8 cellular contexts compared by ENCODE assay signal in genomic region chr1:39574646-39575045, GRCh38. TPM values are rescaled to one million over a fixed set of nuclear protein-coding genes. Genes with fewer than 3 reads are reported as not detected.
DNase-seq lines count a peak whose midpoint lies in the region; ATAC-seq and TF ChIP-seq lines count a peak whose summit lies in the region.

No MANE protein-coding gene starts in this region.

- WGBS in mesendoderm (ENCODE audit: extremely low coverage, insufficient coverage, low lambda C conversion rate): no CpG with 5 or more reads among the region's 5 CpGs

- DNase-seq in ELF-1 (ENCODE audit: low read depth, low spot score) (peak; percentile 30), NCI-H510A treated with DMSO at 0.1 percent for 48 hours (lab: John Stamatoyannopoulos, UW) (peak; percentile 96), coronary artery (ENCODE audit: low spot score) (no peak), mesendoderm (peak; percentile 31), occipital lobe (lab: John Stamatoyannopoulos, UW) (no peak)
- DNase-seq in effector CD8-positive, alpha-beta T cell (lab: John Stamatoyannopoulos, UW): no peak
- DNase-seq in activated CD4-positive, CD25-positive, alpha-beta regulatory T cell treated with anti-CD3 and anti-CD28 coated beads, Interleukin-2, amount 50 U/mL, for 72 hours: no peak

- no peak overlapping the region for H2BK5ac ChIP-seq in mesendoderm (ENCODE audit: low read length)

- peak overlapping the region; percentile 84 for H3K9ac ChIP-seq in mesendoderm (ENCODE audit: low read length)

- no peak overlapping the region for H2AK5ac ChIP-seq in mesendoderm (ENCODE audit: low read length)

- no peak overlapping the region for H4K8ac ChIP-seq in mesendoderm (ENCODE audit: low read depth, low read length)

- H3K4me1 ChIP-seq in mesendoderm (ENCODE audit: control insufficient read depth, low read depth, low read length): peaks cover 4% of the 10 kb centered on the region

- H3K4me3 ChIP-seq in coronary artery (peak overlapping the region; percentile 93), mesendoderm (ENCODE audit: low read length) (peak overlapping the region; percentile 76)

- peak overlapping the region; percentile 66 for H3K4me2 ChIP-seq in mesendoderm (ENCODE audit: low read length)

- H2BK120ac ChIP-seq in mesendoderm (ENCODE audit: low read depth, low read length): no peak overlapping the region

- H3K27ac ChIP-seq in coronary artery (peak overlapping the region in 1 of 2 donors; percentile 74), mesendoderm (ENCODE audit: low read depth, low read length) (no peak overlapping the region)

- peaks cover 57% of the 10 kb centered on the region for H3K79me2 ChIP-seq in mesendoderm (ENCODE audit: control insufficient read depth, insufficient read depth, low read length)

- H4K5ac ChIP-seq in mesendoderm (ENCODE audit: low read length): no peak overlapping the region

- H3K79me1 ChIP-seq in mesendoderm (ENCODE audit: low read length): peaks cover 22% of the 10 kb centered on the region

- H3K4ac ChIP-seq in mesendoderm (ENCODE audit: low read depth, low read length): no peak overlapping the region

- H2BK15ac ChIP-seq in mesendoderm (replicated peaks; ENCODE audit: low read depth): no peak overlapping the region

- no peak overlapping the region for H3K18ac ChIP-seq in mesendoderm (ENCODE audit: low read length)

- H3K56ac ChIP-seq in mesendoderm (ENCODE audit: low read length): peak overlapping the region; percentile 93

- H3K27me3 ChIP-seq in mesendoderm (ENCODE audit: insufficient read depth, low read length, poor library complexity): no peaks in the 10 kb centered on the region

- TF ChIP-seq CTCF in coronary artery (IDR thresholded peaks at IDR 0.05): no peak

- H3K36me3 ChIP-seq in mesendoderm (ENCODE audit: control insufficient read depth, insufficient read depth, low read length): peaks cover 17% of the 10 kb centered on the region

- ATAC-seq in GM19023 (IDR thresholded peaks at IDR 0.05; ENCODE audit: unreplicated experiment): no peak

- no peak overlapping the region for H3K23ac ChIP-seq in mesendoderm (ENCODE audit: low read length)

RNA-seq across cellular contexts. Expression of gene PABPC4, which starts 1.9 kb away (rescaled TPM):
- 308 TPM for polyA plus RNA-seq in mesendoderm (2013, experiment 1 of 2)
- polyA plus RNA-seq in mesendoderm (2013, experiment 2 of 2): 298 TPM
- total RNA-seq in occipital lobe: 94.2 TPM

Comparison
In these comparisons a context has a peak if more than half of its experiments do, and no peak if none do; other contexts are left out.
1. DNase-seq: peak in ELF-1 (single experiment), NCI-H510A treated with DMSO at 0.1 percent for 48 hours (single experiment) and mesendoderm (single experiment); none in coronary artery (single experiment), effector CD8-positive, alpha-beta T cell (single experiment), occipital lobe (single experiment) and activated CD4-positive, CD25-positive, alpha-beta regulatory T cell treated with anti-CD3 and anti-CD28 coated beads, Interleukin-2, amount 50 U/mL, for 72 hours (single experiment).